11 cellular contexts compared by ENCODE assay signal in genomic region chr12:65882504-65882903, GRCh38. TPM values are rescaled to one million over a fixed set of nuclear protein-coding genes. Genes with fewer than 3 reads are reported as not detected.
DNase-seq lines count a peak whose midpoint lies in the region; ATAC-seq, FAIRE-seq and TF ChIP-seq lines count a peak whose summit lies in the region.
"Had no signal": no experiment of that assay in that cellular context is flagged by ENCODE, and none has a peak within 500 bp of the region (broad histone marks: within the 10 kb centered on the region; RNA-seq: fewer than 3 reads in every experiment).

No MANE protein-coding gene starts in this region.

- TF ChIP-seq POLR2A in NB4 (IDR thresholded peaks at IDR 0.05; ENCODE audit: extremely low read depth, insufficient read length) (no peak), endothelial cell of umbilical vein (IDR thresholded peaks at IDR 0.05; ENCODE audit: low read depth, low read length) (no peak), Peyer's patch (IDR thresholded peaks at IDR 0.05) (no peak)

- H3K9me3 ChIP-seq in A673 (ENCODE audit: low read depth, low read length, poor library complexity, severe bottlenecking) (no peaks in the 10 kb centered on the region), endothelial cell of umbilical vein (replicated peaks; ENCODE audit: control insufficient read depth, insufficient read depth, low read length) (no peaks in the 10 kb centered on the region), neutrophil (no peaks in the 10 kb centered on the region), Peyer's patch (no peaks in the 10 kb centered on the region)

- intact Hi-C loops in A673 (cut with micrococcal nuclease; ENCODE audit: unreplicated experiment) (no loop called here), endothelial cell of umbilical vein (cut with micrococcal nuclease) (loop anchor here (1.0 to 5.0 kb wide), 8 partner anchors 54 to 575 kb away; no protein-coding TSS in a partner anchor)

- BruUV-seq in A673 (replicated peaks; lab: Mats Ljungman, UMichigan) (no TSS peak), endothelial cell of umbilical vein (replicated peaks; lab: Mats Ljungman, UMichigan) (no TSS peak)

- FAIRE-seq in endothelial cell of umbilical vein (lab: Jason Lieb, UNC): no peak

- peaks cover 83% of the 10 kb centered on the region for H3K79me2 ChIP-seq in endothelial cell of umbilical vein (ENCODE audit: control insufficient read depth, insufficient read depth, low read length)

- DNase-seq in A673 (ENCODE audit: low spot score): no peak
- no peak for DNase-seq in NB4 (ENCODE audit: low read depth)
- no peak for DNase-seq in endothelial cell of umbilical vein (ENCODE audit: low read depth, low spot score)
- DNase-seq in activated CD4-positive, alpha-beta T cell treated with anti-CD3 and anti-CD28 coated beads for 1 hour: no peak
- no peak for DNase-seq in RKO (ENCODE audit: low spot score)
- DNase-seq in Peyer's patch: no peak
- DNase-seq: NCI-H345; stimulated activated CD4-positive, alpha-beta T cell treated with anti-CD3 and anti-CD28 coated beads, Interleukin-2, amount 100 ng/mL, for 48 hours had no signal

- peak overlapping the region; percentile 28 for H3K9ac ChIP-seq in endothelial cell of umbilical vein (replicated peaks; ENCODE audit: extremely low read depth, insufficient read depth, low read length)

- H4K20me1 ChIP-seq in endothelial cell of umbilical vein (replicated peaks; ENCODE audit: control insufficient read depth, extremely low read depth, insufficient read depth, low read length): no peaks in the 10 kb centered on the region

- peak overlapping the region; percentile 7 for H3K4me2 ChIP-seq in endothelial cell of umbilical vein (ENCODE audit: insufficient read depth, low read length)

- CTCF ChIA-PET in A673 (lab: Charles Lee): no interaction called here
- CTCF ChIA-PET in endothelial cell of umbilical vein (lab: Charles Lee): interaction anchor here (0.6 to 3.3 kb wide), 17 partner anchors 9 to 568 kb away, joined by 3 to 16 read pairs (median 4); no protein-coding TSS in a partner anchor

- POLR2A ChIA-PET in A673 (lab: Charles Lee; ENCODE audit: low non-redundant PET) (no interaction called here), endothelial cell of umbilical vein (lab: Charles Lee) (interaction anchor here (0.9 kb wide), 1 partner anchor 18 kb away, joined by 3 read pairs; no protein-coding TSS in a partner anchor)

- H2AFZ ChIP-seq in endothelial cell of umbilical vein (ENCODE audit: low read depth, low read length): no peak overlapping the region

- H3K9me1 ChIP-seq in endothelial cell of umbilical vein (replicated peaks; ENCODE audit: control insufficient read depth, extremely low read depth, insufficient read depth, low read length): no peaks in the 10 kb centered on the region

- H3K36me3 ChIP-seq in A673 (ENCODE audit: insufficient read depth, low read length, poor library complexity, severe bottlenecking) (peaks cover 14% of the 10 kb centered on the region), endothelial cell of umbilical vein (ENCODE audit: control insufficient read depth in 2 of 2, extremely low read depth in 1 of 2, insufficient read depth in 2 of 2, low read length in 2 of 2) (no peaks in the 10 kb centered on the region), neutrophil (no peaks in the 10 kb centered on the region), Peyer's patch (no peaks in the 10 kb centered on the region)

- no peak overlapping the region for H3K4me3 ChIP-seq in A673 (ENCODE audit: low read depth, low read length, poor library complexity, severe bottlenecking)
- H3K4me3 ChIP-seq in NB4 (ENCODE audit: low read depth, low read length): peak overlapping the region; percentile 29
- no peak overlapping the region for H3K4me3 ChIP-seq in endothelial cell of umbilical vein (replicated peaks in 1 of 3; ENCODE audit: insufficient read depth in 1 of 3, low read depth in 1 of 3, low read length in 3 of 3)
- H3K4me3 ChIP-seq in neutrophil (ENCODE audit: low read depth in 1 of 2, low read length in 1 of 2): peak overlapping the region; percentile 58 to 61
- peak overlapping the region in 1 of 4 donors; percentile 31 for H3K4me3 ChIP-seq in Peyer's patch

- no peak for TF ChIP-seq CTCF in A673 (conservative IDR thresholded peaks at IDR 0.05; ENCODE audit: low read depth, low read length)
- TF ChIP-seq CTCF in NB4 (IDR thresholded peaks at IDR 0.05; ENCODE audit: low read depth, low read length): no peak
- TF ChIP-seq CTCF in endothelial cell of umbilical vein (IDR thresholded peaks at IDR 0.05; ENCODE audit: extremely low read depth in 1 of 2, insufficient read depth in 1 of 2, low read depth in 1 of 2, low read length in 2 of 2): no peak
- no peak for TF ChIP-seq CTCF in neutrophil (IDR thresholded peaks at IDR 0.05)
- TF ChIP-seq CTCF in Peyer's patch (IDR thresholded peaks at IDR 0.05): no peak

- H3K4me1 ChIP-seq in A673 (ENCODE audit: insufficient read depth, low read length, poor library complexity, severe bottlenecking) (peaks cover 54% of the 10 kb centered on the region), endothelial cell of umbilical vein (ENCODE audit: control insufficient read depth, extremely low read depth, insufficient read depth, low read length) (peaks cover 90% of the 10 kb centered on the region), neutrophil (ENCODE audit: control insufficient read depth in 1 of 2, insufficient read depth in 1 of 2, low read depth in 1 of 2, low read length in 1 of 2) (peaks cover 41 to 61% of the 10 kb centered on the region in 2 experiments), Peyer's patch (peaks cover 0 to 10% (median 0%) of the 10 kb centered on the region in 4 donors)

- H3K27ac ChIP-seq in A673 (ENCODE audit: low read depth, low read length, poor library complexity, severe bottlenecking): peak overlapping the region; percentile 11
- peak overlapping the region; percentile 70 for H3K27ac ChIP-seq in endothelial cell of umbilical vein (ENCODE audit: insufficient read depth, low read depth, low read length)
- peak overlapping the region; percentile 72 for H3K27ac ChIP-seq in neutrophil
- H3K27ac ChIP-seq in Peyer's patch: peak overlapping the region in 1 of 4 donors; percentile 44

- no peak for ATAC-seq in HG02623 (IDR thresholded peaks at IDR 0.05; ENCODE audit: unreplicated experiment)

- dilution Hi-C loops in endothelial cell of umbilical vein (cut with MboI; ENCODE audit: extremely low pct_ligation_motif_present, low sequenced_read_pairs): no loop called here

- H3K27me3 ChIP-seq in A673 (replicated peaks; ENCODE audit: insufficient read depth, low read depth, low read length, poor library complexity): no peaks in the 10 kb centered on the region
- no peaks in the 10 kb centered on the region for H3K27me3 ChIP-seq in endothelial cell of umbilical vein (ENCODE audit: control insufficient read depth in 2 of 2, insufficient read depth in 2 of 2, low read length in 2 of 2)
- no peaks in the 10 kb centered on the region for H3K27me3 ChIP-seq in neutrophil
- no peaks in the 10 kb centered on the region for H3K27me3 ChIP-seq in Peyer's patch

TF ChIP-seq in endothelial cell of umbilical vein, 7 proteins besides CTCF, POLR2A, EP300 and RAD21:
- TF ChIP-seq GATA2 (IDR thresholded peaks at IDR 0.05; ENCODE audit: insufficient read depth, insufficient read length, low read depth, low read length): no peak
- no peak for TF ChIP-seq FOS (IDR thresholded peaks at IDR 0.05; ENCODE audit: borderline replicate concordance, insufficient read depth, low read length)
- no peak for TF ChIP-seq MYC (IDR thresholded peaks at IDR 0.05; ENCODE audit: low read depth, low read length)
- TF ChIP-seq MAX (IDR thresholded peaks at IDR 0.05; ENCODE audit: insufficient read depth, insufficient read length): no peak
- no peak for TF ChIP-seq EZH2 (IDR thresholded peaks at IDR 0.05; ENCODE audit: borderline replicate concordance, low read depth, low read length, severe bottlenecking)
- TF ChIP-seq JUN (IDR thresholded peaks at IDR 0.05; ENCODE audit: borderline replicate concordance, insufficient read depth, insufficient read length, low read depth): no peak
- TF ChIP-seq POLR2AphosphoS5 (IDR thresholded peaks at IDR 0.05; ENCODE audit: insufficient read depth, low read depth, low read length): no peak

RNA-seq across cellular contexts. Expression of gene HMGA2, which starts 58.2 kb away (rescaled TPM):
- total RNA-seq in A673 (2021) (96.8 and 103 TPM in 2 replicates), endothelial cell of umbilical vein (85.4 and 89.0 TPM in 2 replicates), Peyer's patch (1 to 10 TPM; 1.7 to 6.8 (median 4.2) TPM)
- polyA plus RNA-seq in endothelial cell of umbilical vein: 13.1 and 13.2 TPM in 2 replicates
- 15.1 and 16.6 TPM in 2 replicates for polyA plus RNA-seq in endothelial cell of umbilical vein (2011; cell fraction: cytosol; rRNA removed)
- polyA plus RNA-seq in endothelial cell of umbilical vein (2011; cell fraction: nucleus; rRNA removed): 23.5 and 41.4 TPM in 2 replicates
- polyA plus RNA-seq in endothelial cell of umbilical vein (2012): 66.9 and 114 TPM in 2 replicates
- polyA minus RNA-seq in endothelial cell of umbilical vein: 17.1 and 23.8 TPM in 2 replicates
- polyA minus RNA-seq in endothelial cell of umbilical vein (2011; cell fraction: cytosol; rRNA and poly(A)+ RNA removed): 0.61 TPM
- 85.2 and 99.1 TPM in 2 replicates for polyA minus RNA-seq in endothelial cell of umbilical vein (2011; cell fraction: nucleus; rRNA and poly(A)+ RNA removed)
- polyA plus RNA-seq: IgD-negative memory B cell had no signal

Comparison
In these comparisons a context has a peak if more than half of its experiments do, and no peak if none do; other contexts are left out.
1. H3K4me3 ChIP-seq: peak in NB4 (single experiment) and neutrophil (2 of 2); none in A673 (single experiment) and endothelial cell of umbilical vein (0 of 3).
2. RNA of gene HMGA2, which starts 58.2 kb away (total RNA-seq): 96.8 to 103 TPM in A673 and 85.4 to 89.0 TPM in endothelial cell of umbilical vein; 1.7 to 6.8 TPM in Peyer's patch; every median in the first group is over 10 times any median in the second.